1 cellular context compared by ENCODE assay signal in the genomic region with DNA sequence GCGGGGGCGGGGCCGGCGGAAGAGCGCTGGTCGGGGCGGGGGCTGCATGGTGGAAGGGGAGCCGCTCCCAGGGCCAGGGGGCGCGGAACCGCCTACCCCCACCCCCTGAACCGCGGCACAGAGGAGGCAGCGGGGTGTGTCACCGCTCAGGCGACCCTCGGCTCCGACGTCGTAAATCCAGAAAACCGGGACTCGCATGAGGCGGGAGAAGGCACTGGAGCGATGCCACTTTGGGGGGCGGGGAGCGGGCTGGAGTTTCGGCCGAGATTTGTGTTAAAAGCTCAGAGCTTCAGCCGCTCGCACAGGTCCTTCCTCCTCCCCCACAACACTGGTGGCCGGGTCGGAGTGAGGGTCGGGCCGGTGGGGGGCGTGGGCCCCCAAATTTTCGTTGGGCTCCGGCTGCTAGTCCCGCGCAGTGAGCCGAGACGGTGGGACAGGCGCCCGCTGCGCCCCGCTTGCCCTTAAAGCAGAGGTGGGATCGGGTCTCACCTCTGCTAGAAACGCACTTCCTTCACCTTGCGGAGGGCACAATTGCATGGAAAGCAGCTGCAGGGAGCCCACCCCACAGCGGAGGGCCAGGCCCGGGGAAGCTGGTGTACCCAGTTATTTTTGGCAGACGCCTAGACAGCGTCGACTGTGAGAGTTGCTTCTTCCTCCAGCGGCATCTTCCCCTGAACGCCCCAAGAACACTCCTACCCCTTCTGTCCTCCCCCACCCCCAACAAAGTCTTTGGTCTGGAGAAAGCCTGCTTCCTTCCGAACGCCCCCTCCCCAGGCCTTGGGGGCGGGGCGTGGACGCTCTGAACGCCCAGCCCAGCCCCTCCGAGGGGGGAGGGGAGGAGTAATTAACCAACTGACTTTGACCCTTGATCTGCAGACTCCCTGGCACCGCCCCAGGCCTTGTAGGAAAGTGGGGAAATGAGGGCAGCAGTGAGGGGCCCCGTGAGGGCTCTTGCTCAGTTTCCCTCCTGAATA.
TF ChIP-seq lines count a peak whose summit lies in the region.

No MANE protein-coding gene starts in this region.

TF ChIP-seq in K562, 482 proteins besides CTCF, POLR2A, EP300 and RAD21:
- TF ChIP-seq ZBTB7A (IDR thresholded peaks at IDR 0.05; ENCODE audit: borderline replicate concordance, control insufficient read depth, low read depth, low read length) (peak; percentile 30; the same call in 1 of the 2 replicates), SP1 (CRISPR knock-in tag; IDR thresholded peaks at IDR 0.05) (no peak)
